ENCODE assay signal across 12 cellular contexts in genomic region chr6:152244998-152245630, GRCh38.
DNase-seq lines count a peak whose midpoint lies in the region; ATAC-seq and TF ChIP-seq lines count a peak whose summit lies in the region.
"Had no signal": no experiment of that assay in that cellular context is flagged by ENCODE, and none has a peak within 500 bp of the region (broad histone marks: within the 10 kb centered on the region; RNA-seq: fewer than 3 reads in every experiment).

No MANE protein-coding gene starts in this region.

- WGBS in gastroesophageal sphincter (ENCODE audit: low coverage in 1 of 2), 2 donors: 56 to 57% methylated on average over 3 to 4 of the region's 4 CpGs
- 22 to 30% (median 22%) methylated on average over 4 of the region's 4 CpGs for WGBS in ovary, 3 donors

- no peaks in the 10 kb centered on the region for H3K27me3 Mint-ChIP-seq in activated naive CD4-positive, alpha-beta T cell treated with anti-CD3 and anti-CD28 coated beads, Interleukin-2, amount 50 U/mL, for 24 hours

- H3K36me3 ChIP-seq in gastroesophageal sphincter (peaks cover 0 to 42% of the 10 kb centered on the region in 2 donors), ovary (no peaks in the 10 kb centered on the region), uterus (no peaks in the 10 kb centered on the region), osteoblast (ENCODE audit: insufficient read depth, low read length) (peaks cover 57% of the 10 kb centered on the region)

- no peak for TF ChIP-seq CTCF in gastroesophageal sphincter (IDR thresholded peaks at IDR 0.05)
- TF ChIP-seq CTCF in ovary (IDR thresholded peaks at IDR 0.05): no peak
- TF ChIP-seq CTCF in uterus (IDR thresholded peaks at IDR 0.05): no peak
- TF ChIP-seq CTCF in osteoblast (IDR thresholded peaks at IDR 0.05; ENCODE audit: extremely low read depth, low read depth, low read length): no peak

- DNase-seq in activated naive CD4-positive, alpha-beta T cell (lab: John Stamatoyannopoulos, UW): no peak
- DNase-seq in ovary (no peak), uterus (no peak), NCI-H1436 treated with DMSO at 0.1 percent for 48 hours (lab: John Stamatoyannopoulos, UW) (no peak), osteoblast (ENCODE audit: insufficient read length, low spot score, missing footprints) (no peak), GM03348 (ENCODE audit: low spot score) (no peak)
- DNase-seq: activated CD8-positive, alpha-beta memory T cell treated with anti-CD3 and anti-CD28 coated beads, Interleukin-2, amount 50 U/mL, for 48 hours; CD8-positive, alpha-beta T cell; kidney had no signal

- H3K9me3 ChIP-seq in gastroesophageal sphincter: no peaks in the 10 kb centered on the region
- H3K9me3 ChIP-seq in ovary: no peaks in the 10 kb centered on the region
- no peaks in the 10 kb centered on the region for H3K9me3 ChIP-seq in uterus
- H3K9me3 ChIP-seq in osteoblast (ENCODE audit: low read depth, low read length): no peaks in the 10 kb centered on the region
- H3K9me3 ChIP-seq: A549 had no signal

- peaks cover 25% of the 10 kb centered on the region for H3K36me3 Mint-ChIP-seq in activated naive CD4-positive, alpha-beta T cell treated with anti-CD3 and anti-CD28 coated beads, Interleukin-2, amount 50 U/mL, for 24 hours

- no peak overlapping the region for H3K4me3 Mint-ChIP-seq in activated naive CD4-positive, alpha-beta T cell treated with anti-CD3 and anti-CD28 coated beads, Interleukin-2, amount 50 U/mL, for 24 hours
- H3K4me3 Mint-ChIP-seq: CD8-positive, alpha-beta T cell had no signal

- peaks cover 3% of the 10 kb centered on the region for H4K20me1 ChIP-seq in osteoblast (ENCODE audit: insufficient read depth, low read length)

- no peak overlapping the region for H3K4me2 ChIP-seq in osteoblast (ENCODE audit: insufficient read depth, low read length)
- H3K4me2 ChIP-seq: A549 had no signal

- no peaks in the 10 kb centered on the region for H3K4me1 Mint-ChIP-seq in activated naive CD4-positive, alpha-beta T cell treated with anti-CD3 and anti-CD28 coated beads, Interleukin-2, amount 50 U/mL, for 24 hours

- ATAC-seq in gastroesophageal sphincter: no peak
- ATAC-seq: A549; CD8-positive, alpha-beta T cell had no signal

- peak overlapping the region; percentile 32 to 73 (median 63) for H3K27ac ChIP-seq in gastroesophageal sphincter
- H3K27ac ChIP-seq in ovary: peak overlapping the region; percentile 17 to 62
- H3K27ac ChIP-seq in uterus: peak overlapping the region; percentile 82 to 85
- H3K27ac ChIP-seq in osteoblast (ENCODE audit: low read depth, low read length): no peak overlapping the region
- H3K27ac ChIP-seq: A549 had no signal

- intact Hi-C loops in ovary (cut with DNase I): no loop called here
- intact Hi-C loops in uterus (cut with DNase I; ENCODE audit: low total_unique reads): no loop called here

- no peak overlapping the region for H3K4me3 ChIP-seq in gastroesophageal sphincter
- no peak overlapping the region for H3K4me3 ChIP-seq in ovary
- no peak overlapping the region for H3K4me3 ChIP-seq in uterus
- no peak overlapping the region for H3K4me3 ChIP-seq in osteoblast (ENCODE audit: insufficient read depth, low read length)
- H3K4me3 ChIP-seq: A549 had no signal

- H3K9me3 Mint-ChIP-seq in activated naive CD4-positive, alpha-beta T cell treated with anti-CD3 and anti-CD28 coated beads, Interleukin-2, amount 50 U/mL, for 24 hours: no peaks in the 10 kb centered on the region
- H3K9me3 Mint-ChIP-seq: CD8-positive, alpha-beta T cell had no signal

- peaks cover 25 to 60% (median 36%) of the 10 kb centered on the region in 3 donors for H3K4me1 ChIP-seq in gastroesophageal sphincter
- peaks cover 27% of the 10 kb centered on the region for H3K4me1 ChIP-seq in ovary (ENCODE audit: insufficient read depth)
- H3K4me1 ChIP-seq in uterus: peaks cover 8 to 35% of the 10 kb centered on the region in 2 donors
- peaks cover 9% of the 10 kb centered on the region for H3K4me1 ChIP-seq in osteoblast (ENCODE audit: insufficient read depth, low read length)
- H3K4me1 ChIP-seq: A549 had no signal

- H3K27me3 ChIP-seq in gastroesophageal sphincter (no peaks in the 10 kb centered on the region), ovary (no peaks in the 10 kb centered on the region), uterus (no peaks in the 10 kb centered on the region), osteoblast (ENCODE audit: insufficient read depth, low read length) (no peaks in the 10 kb centered on the region)

- TF ChIP-seq EP300 in gastroesophageal sphincter (IDR thresholded peaks at IDR 0.05): no peak
- no peak for TF ChIP-seq EP300 in ovary (IDR thresholded peaks at IDR 0.05)

- TF ChIP-seq POLR2A in gastroesophageal sphincter (IDR thresholded peaks at IDR 0.05) (no peak), ovary (IDR thresholded peaks at IDR 0.05) (no peak), uterus (IDR thresholded peaks at IDR 0.05) (no peak)

- H3K79me2 ChIP-seq in osteoblast (ENCODE audit: insufficient read depth, low read length): peaks cover 2% of the 10 kb centered on the region

- peak overlapping the region; percentile 63 for H3K27ac Mint-ChIP-seq in activated naive CD4-positive, alpha-beta T cell treated with anti-CD3 and anti-CD28 coated beads, Interleukin-2, amount 50 U/mL, for 24 hours
- H3K27ac Mint-ChIP-seq: CD8-positive, alpha-beta T cell had no signal

- no peak overlapping the region for H2AFZ ChIP-seq in osteoblast (ENCODE audit: low read length)
